12 cellular contexts compared by ENCODE assay signal in genomic region chr10:19904202-19904661, GRCh38.
DNase-seq lines count a peak whose midpoint lies in the region; ATAC-seq and TF ChIP-seq lines count a peak whose summit lies in the region.
"Had no signal": no experiment of that assay in that cellular context is flagged by ENCODE, and none has a peak within 500 bp of the region (broad histone marks: within the 10 kb centered on the region; RNA-seq: fewer than 3 reads in every experiment).

No MANE protein-coding gene starts in this region.

- peaks cover 0 to 6% of the 10 kb centered on the region in 2 donors for H3K4me1 ChIP-seq in gastrocnemius medialis
- peaks cover 0 to 9% (median 2%) of the 10 kb centered on the region in 4 donors for H3K4me1 ChIP-seq in transverse colon

- TF ChIP-seq POLR2A in gastrocnemius medialis (IDR thresholded peaks at IDR 0.05) (no peak), transverse colon (IDR thresholded peaks at IDR 0.05) (no peak)

- no peak overlapping the region for H3K4me3 ChIP-seq in GM12865 (ENCODE audit: low read depth, low read length)
- H3K4me3 ChIP-seq in gastrocnemius medialis: no peak overlapping the region
- H3K4me3 ChIP-seq in transverse colon: no peak overlapping the region
- H3K4me3 ChIP-seq: BLaER1 treated with 17β-estradiol and CSF1 and Interleukin-3, amounts not matched to agents 10 nM and 100 nM had no signal

- in situ Hi-C loops in gastrocnemius medialis (cut with MboI; ENCODE audit: low sequenced_read_pairs in 4 of 4): no loop called here
- in situ Hi-C loops in transverse colon (cut with MboI; ENCODE audit: low pct_ligation_motif_present in 1 of 4, low pct_unique_long_range_greater_than_20kb in 1 of 4, low sequenced_read_pairs in 3 of 4): no loop called here

- H3K9me3 ChIP-seq in gastrocnemius medialis (no peaks in the 10 kb centered on the region), transverse colon (no peaks in the 10 kb centered on the region)

- ATAC-seq in GM21737 (IDR thresholded peaks at IDR 0.05; ENCODE audit: unreplicated experiment): peak; percentile 85
- ATAC-seq in HG03571 (IDR thresholded peaks at IDR 0.05; ENCODE audit: unreplicated experiment): peak; percentile 92
- no peak for ATAC-seq in gastrocnemius medialis
- ATAC-seq: esophagus mucosa had no signal

- H3K27ac ChIP-seq in gastrocnemius medialis (no peak overlapping the region), transverse colon (no peak overlapping the region)
- H3K27ac ChIP-seq: BLaER1 treated with 17β-estradiol and CSF1 and Interleukin-3, amounts not matched to agents 10 nM and 100 nM had no signal

- H3K36me3 ChIP-seq in gastrocnemius medialis (no peaks in the 10 kb centered on the region), transverse colon (no peaks in the 10 kb centered on the region)
- H3K36me3 ChIP-seq: BLaER1 treated with 17β-estradiol and CSF1 and Interleukin-3, amounts not matched to agents 10 nM and 100 nM had no signal

- intact Hi-C loops in gastrocnemius medialis (cut with DNase I; ENCODE audit: low total_unique reads): no loop called here
- intact Hi-C loops in transverse colon (cut with DNase I; ENCODE audit: low total_unique reads): no loop called here

- H3K27me3 ChIP-seq in gastrocnemius medialis (no peaks in the 10 kb centered on the region), transverse colon (no peaks in the 10 kb centered on the region)
- H3K27me3 ChIP-seq: BLaER1 treated with 17β-estradiol and CSF1 and Interleukin-3, amounts not matched to agents 10 nM and 100 nM had no signal

- 60 to 74% methylated on average over 1 of the region's 1 CpG for WGBS in transverse colon (ENCODE audit: low coverage in 1 of 2), 2 donors

- TF ChIP-seq CTCF in GM12865 (IDR thresholded peaks at IDR 0.05; ENCODE audit: insufficient read depth, low read depth, low read length, missing control alignments): no peak
- TF ChIP-seq CTCF in gastrocnemius medialis (IDR thresholded peaks at IDR 0.05 in 4 of 5, conservative IDR thresholded peaks at IDR 0.05 in 1 of 5): no peak
- TF ChIP-seq CTCF in transverse colon (IDR thresholded peaks at IDR 0.05): no peak

- no peak for TF ChIP-seq EP300 in transverse colon (IDR thresholded peaks at IDR 0.05; ENCODE audit: low read depth)

- DNase-seq in GM12865 (ENCODE audit: low read depth): peak; percentile 69
- DNase-seq in iris pigment epithelial cell (ENCODE audit: low read depth): peak; percentile 94
- no peak for DNase-seq in iPS-NIHi7 (ENCODE audit: extremely low spot score)
- no peak for DNase-seq in middle frontal gyrus (ENCODE audit: extremely low spot score, low spot score)
- DNase-seq in gastrocnemius medialis: no peak
- DNase-seq in transverse colon: no peak
- DNase-seq: midbrain; stimulated activated CD4-positive, alpha-beta T cell treated with anti-CD3 and anti-CD28 coated beads, Interleukin-4, amount 100 ng/mL, for 24 hours had no signal

Comparison
In these comparisons a context has a peak if more than half of its experiments do, and no peak if none do; other contexts are left out.
1. DNase-seq: peak in GM12865 (single experiment) and iris pigment epithelial cell (single experiment); none in iPS-NIHi7 (single experiment), middle frontal gyrus (single experiment), gastrocnemius medialis (0 of 2) and transverse colon (single experiment).
2. ATAC-seq: peak in GM21737 (single experiment) and HG03571 (single experiment); none in gastrocnemius medialis (0 of 2).